ENCODE assay signal across 8 cellular contexts in genomic region chr11:3834349-3835099, GRCh38. TPM values are rescaled to one million over a fixed set of nuclear protein-coding genes. Genes with fewer than 3 reads are reported as not detected.
DNase-seq lines count a peak whose midpoint lies in the region; ATAC-seq and TF ChIP-seq lines count a peak whose summit lies in the region.

No MANE protein-coding gene starts in this region.

- H3K4me1 ChIP-seq in DOHH2 (ENCODE audit: control insufficient read depth, low read length), result peaks cover 55% of the 10 kb centered on the region
- H3K4me1 ChIP-seq in endodermal cell (ENCODE audit: control insufficient read depth, insufficient read depth, low read length), result peaks cover 19% of the 10 kb centered on the region
- H3K4me1 ChIP-seq in neutrophil (ENCODE audit: control insufficient read depth in 1 of 2, insufficient read depth in 1 of 2, low read depth in 1 of 2, low read length in 1 of 2), result peaks cover 83 to 95% of the 10 kb centered on the region in 2 experiments
- peaks cover 0 to 20% of the 10 kb centered on the region in 2 donors for H3K4me1 ChIP-seq in ascending aorta

- TF ChIP-seq CTCF in DOHH2 (IDR thresholded peaks at IDR 0.05; ENCODE audit: low read depth, low read length, poor library complexity, severe bottlenecking) (no peak), endodermal cell (conservative IDR thresholded peaks at IDR 0.05) (no peak), neutrophil (IDR thresholded peaks at IDR 0.05) (peak; percentile 37), ascending aorta (IDR thresholded peaks at IDR 0.05) (no peak)

- peak overlapping the region; percentile 39 for H3K27ac Mint-ChIP-seq in endodermal cell

- H3K27ac ChIP-seq in DOHH2 (ENCODE audit: low read depth, low read length) (no peak overlapping the region), endodermal cell (ENCODE audit: low read depth, low read length) (no peak overlapping the region), neutrophil (peak overlapping the region; percentile 98), ascending aorta (peak overlapping the region in 1 of 2 donors; percentile 50)

- WGBS in endodermal cell (ENCODE audit: insufficient coverage in 1 of 2, insufficient read length in 1 of 2), 2 experiments, result 88 to 93% methylated on average over 4 to 7 of the region's 8 CpGs

- H4K20me1 ChIP-seq in DOHH2 (ENCODE audit: control insufficient read depth, insufficient read depth, low read depth, low read length), result peaks cover 39% of the 10 kb centered on the region

- intact Hi-C loops in ascending aorta (cut with DNase I), result no loop called here

- peak overlapping the region; percentile 36 for H3K4me2 ChIP-seq in DOHH2 (ENCODE audit: low read length)

- H3K4me3 Mint-ChIP-seq in endodermal cell, result no peak overlapping the region

- H3F3A ChIP-seq in DOHH2 (ENCODE audit: control insufficient read depth, insufficient read depth), result peaks cover 12% of the 10 kb centered on the region

- H3K9me3 ChIP-seq in DOHH2 (ENCODE audit: control insufficient read depth, insufficient read depth, low read length) (no peaks in the 10 kb centered on the region), endodermal cell (ENCODE audit: control insufficient read depth, low read length) (no peaks in the 10 kb centered on the region), neutrophil (no peaks in the 10 kb centered on the region), ascending aorta (no peaks in the 10 kb centered on the region)

- H3K4me3 ChIP-seq in DOHH2 (ENCODE audit: low read length) (peak overlapping the region; percentile 29), endodermal cell (ENCODE audit: low read length) (no peak overlapping the region), neutrophil (ENCODE audit: low read depth in 1 of 2, low read length in 1 of 2) (peak overlapping the region; percentile 93 to 99), ascending aorta (no peak overlapping the region)

- no peak for ATAC-seq in GM18858 (IDR thresholded peaks at IDR 0.05; ENCODE audit: unreplicated experiment)
- ATAC-seq in HG02870 (IDR thresholded peaks at IDR 0.05; ENCODE audit: unreplicated experiment), result no peak

- H3K36me3 ChIP-seq in DOHH2 (ENCODE audit: control insufficient read depth, low read length), result peaks cover 69% of the 10 kb centered on the region
- H3K36me3 ChIP-seq in endodermal cell (ENCODE audit: control insufficient read depth, insufficient read depth, low read length), result peaks cover 57% of the 10 kb centered on the region
- peaks cover 41% of the 10 kb centered on the region for H3K36me3 ChIP-seq in neutrophil
- H3K36me3 ChIP-seq in ascending aorta, result peaks cover 0 to 21% of the 10 kb centered on the region in 2 donors

- peak; percentile 97 for DNase-seq in OCI-M1 (lab: John Stamatoyannopoulos, UW)
- no peak for DNase-seq in endodermal cell
- DNase-seq in central memory CD4-positive, alpha-beta T cell, result no peak
- DNase-seq in ascending aorta (ENCODE audit: low spot score in 2 of 2), result no peak

- H3K36me3 Mint-ChIP-seq in endodermal cell (ENCODE audit: low read depth), result peaks cover 28% of the 10 kb centered on the region

- H3K9me3 Mint-ChIP-seq in endodermal cell, result no peaks in the 10 kb centered on the region

- peaks cover 31% of the 10 kb centered on the region for H3K4me1 Mint-ChIP-seq in endodermal cell

- no peak overlapping the region for H3K9ac ChIP-seq in endodermal cell (ENCODE audit: extremely low read depth, low read length, poor library complexity, severe bottlenecking)

- no peaks in the 10 kb centered on the region for H3K27me3 Mint-ChIP-seq in endodermal cell (ENCODE audit: insufficient read depth)

- H3K9me2 ChIP-seq in DOHH2 (replicated peaks; ENCODE audit: control insufficient read depth, low read length), result no peaks in the 10 kb centered on the region

- H3K79me2 ChIP-seq in DOHH2 (ENCODE audit: control insufficient read depth, low read length), result peaks cover 96% of the 10 kb centered on the region

- H3K27me3 ChIP-seq in DOHH2 (ENCODE audit: control insufficient read depth, low read length), result no peaks in the 10 kb centered on the region
- no peaks in the 10 kb centered on the region for H3K27me3 ChIP-seq in endodermal cell (ENCODE audit: control insufficient read depth, insufficient read depth, low read length, poor library complexity, severe bottlenecking)
- no peaks in the 10 kb centered on the region for H3K27me3 ChIP-seq in neutrophil
- no peaks in the 10 kb centered on the region for H3K27me3 ChIP-seq in ascending aorta

RNA-seq across cellular contexts. Expression of gene RHOG, which starts 6.2 kb away (rescaled TPM):
- total RNA-seq in endodermal cell (10 to 100 TPM; 25.5 to 27.6 TPM), ascending aorta (60.7 TPM)
- polyA plus RNA-seq in endodermal cell (2013, experiment 1 of 2), result 28.0 TPM
- 27.2 TPM for polyA plus RNA-seq in endodermal cell (2013, experiment 2 of 2)

RNA-seq across cellular contexts. Expression of gene STIM1, which starts 20.9 kb away (rescaled TPM):
- total RNA-seq in endodermal cell, result 10 to 100 TPM; 20.9 to 27.9 TPM
- polyA plus RNA-seq in endodermal cell (2013, experiment 1 of 2), result 22.2 TPM
- 20.2 TPM for polyA plus RNA-seq in endodermal cell (2013, experiment 2 of 2)
- 48.1 TPM for total RNA-seq in ascending aorta

RNA-seq across cellular contexts. Expression of gene PGAP2, which starts 26.2 kb away (rescaled TPM):
- 10 to 100 TPM; 38.5 to 52.2 TPM for total RNA-seq in endodermal cell
- polyA plus RNA-seq in endodermal cell (2013, experiment 1 of 2), result 28.7 TPM
- 21.7 TPM for polyA plus RNA-seq in endodermal cell (2013, experiment 2 of 2)
- 7.1 TPM for total RNA-seq in ascending aorta

RNA-seq across cellular contexts. Expression of gene NUP98, which starts 37.2 kb away (rescaled TPM):
- total RNA-seq in endodermal cell (10 to 100 TPM; 81.6 to 92.6 TPM), ascending aorta (36.3 TPM)
- 78.1 TPM for polyA plus RNA-seq in endodermal cell (2013, experiment 1 of 2)
- 68.1 TPM for polyA plus RNA-seq in endodermal cell (2013, experiment 2 of 2)

Comparison
In these comparisons a context has a peak if more than half of its experiments do, and no peak if none do; other contexts are left out.
1. H3K4me3 ChIP-seq: peak in DOHH2 (single experiment) and neutrophil (2 of 2); none in endodermal cell (single experiment) and ascending aorta (0 of 2).